Comparison of ENCODE assay signal across 1 cellular context in the genomic region with DNA sequence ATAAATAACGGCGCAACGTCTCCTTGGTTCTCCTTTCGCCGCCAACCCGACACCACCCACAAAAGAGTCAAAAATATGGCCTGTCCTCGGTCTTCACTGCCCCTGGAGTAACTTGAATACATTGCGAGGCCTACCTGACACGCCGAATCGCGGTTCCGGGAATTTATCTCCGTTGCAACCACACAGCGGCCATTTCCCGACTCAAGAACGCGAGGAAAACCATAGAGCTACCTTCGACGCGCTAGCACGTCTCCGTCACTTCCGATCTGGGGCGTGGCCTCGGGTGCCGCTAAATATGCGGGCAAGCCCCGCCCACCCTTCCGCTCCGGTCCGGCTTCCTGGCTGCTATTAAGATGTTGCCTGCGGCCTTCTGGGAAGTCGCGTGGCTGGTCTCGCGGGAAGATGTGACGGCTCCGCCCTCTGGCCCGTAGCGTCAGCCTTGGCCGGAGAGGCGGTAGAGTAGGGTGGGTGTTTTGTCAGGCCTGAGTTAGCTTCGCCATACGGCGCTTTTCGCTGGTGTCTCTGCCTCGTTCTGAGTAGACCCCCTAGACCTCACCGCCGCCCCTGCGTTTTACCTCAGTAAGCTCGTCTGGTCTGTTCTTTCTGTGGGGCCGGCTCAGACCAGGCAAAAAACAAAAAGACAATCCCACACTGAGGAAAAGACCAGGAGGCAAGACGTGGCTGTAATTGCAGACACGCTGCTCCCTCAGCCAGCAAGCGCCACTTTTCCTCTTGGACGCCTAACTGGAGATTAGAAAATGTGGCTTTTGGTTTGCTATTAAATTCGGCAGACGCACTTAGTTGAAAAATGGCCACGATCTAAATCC.
TF ChIP-seq lines count a peak whose summit lies in the region.

A gene with protein sequence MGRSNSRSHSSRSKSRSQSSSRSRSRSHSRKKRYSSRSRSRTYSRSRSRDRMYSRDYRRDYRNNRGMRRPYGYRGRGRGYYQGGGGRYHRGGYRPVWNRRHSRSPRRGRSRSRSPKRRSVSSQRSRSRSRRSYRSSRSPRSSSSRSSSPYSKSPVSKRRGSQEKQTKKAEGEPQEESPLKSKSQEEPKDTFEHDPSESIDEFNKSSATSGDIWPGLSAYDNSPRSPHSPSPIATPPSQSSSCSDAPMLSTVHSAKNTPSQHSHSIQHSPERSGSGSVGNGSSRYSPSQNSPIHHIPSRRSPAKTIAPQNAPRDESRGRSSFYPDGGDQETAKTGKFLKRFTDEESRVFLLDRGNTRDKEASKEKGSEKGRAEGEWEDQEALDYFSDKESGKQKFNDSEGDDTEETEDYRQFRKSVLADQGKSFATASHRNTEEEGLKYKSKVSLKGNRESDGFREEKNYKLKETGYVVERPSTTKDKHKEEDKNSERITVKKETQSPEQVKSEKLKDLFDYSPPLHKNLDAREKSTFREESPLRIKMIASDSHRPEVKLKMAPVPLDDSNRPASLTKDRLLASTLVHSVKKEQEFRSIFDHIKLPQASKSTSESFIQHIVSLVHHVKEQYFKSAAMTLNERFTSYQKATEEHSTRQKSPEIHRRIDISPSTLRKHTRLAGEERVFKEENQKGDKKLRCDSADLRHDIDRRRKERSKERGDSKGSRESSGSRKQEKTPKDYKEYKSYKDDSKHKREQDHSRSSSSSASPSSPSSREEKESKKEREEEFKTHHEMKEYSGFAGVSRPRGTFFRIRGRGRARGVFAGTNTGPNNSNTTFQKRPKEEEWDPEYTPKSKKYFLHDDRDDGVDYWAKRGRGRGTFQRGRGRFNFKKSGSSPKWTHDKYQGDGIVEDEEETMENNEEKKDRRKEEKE (minus strand): TSS at position 268 of the 827 bp plus-strand sequence. CDS start 9,980 bp downstream, outside the sequence.

TF ChIP-seq in K562, 482 proteins besides CTCF, POLR2A, EP300 and RAD21 (continued from another document and continues in another):
- TF ChIP-seq, protein P1, sequence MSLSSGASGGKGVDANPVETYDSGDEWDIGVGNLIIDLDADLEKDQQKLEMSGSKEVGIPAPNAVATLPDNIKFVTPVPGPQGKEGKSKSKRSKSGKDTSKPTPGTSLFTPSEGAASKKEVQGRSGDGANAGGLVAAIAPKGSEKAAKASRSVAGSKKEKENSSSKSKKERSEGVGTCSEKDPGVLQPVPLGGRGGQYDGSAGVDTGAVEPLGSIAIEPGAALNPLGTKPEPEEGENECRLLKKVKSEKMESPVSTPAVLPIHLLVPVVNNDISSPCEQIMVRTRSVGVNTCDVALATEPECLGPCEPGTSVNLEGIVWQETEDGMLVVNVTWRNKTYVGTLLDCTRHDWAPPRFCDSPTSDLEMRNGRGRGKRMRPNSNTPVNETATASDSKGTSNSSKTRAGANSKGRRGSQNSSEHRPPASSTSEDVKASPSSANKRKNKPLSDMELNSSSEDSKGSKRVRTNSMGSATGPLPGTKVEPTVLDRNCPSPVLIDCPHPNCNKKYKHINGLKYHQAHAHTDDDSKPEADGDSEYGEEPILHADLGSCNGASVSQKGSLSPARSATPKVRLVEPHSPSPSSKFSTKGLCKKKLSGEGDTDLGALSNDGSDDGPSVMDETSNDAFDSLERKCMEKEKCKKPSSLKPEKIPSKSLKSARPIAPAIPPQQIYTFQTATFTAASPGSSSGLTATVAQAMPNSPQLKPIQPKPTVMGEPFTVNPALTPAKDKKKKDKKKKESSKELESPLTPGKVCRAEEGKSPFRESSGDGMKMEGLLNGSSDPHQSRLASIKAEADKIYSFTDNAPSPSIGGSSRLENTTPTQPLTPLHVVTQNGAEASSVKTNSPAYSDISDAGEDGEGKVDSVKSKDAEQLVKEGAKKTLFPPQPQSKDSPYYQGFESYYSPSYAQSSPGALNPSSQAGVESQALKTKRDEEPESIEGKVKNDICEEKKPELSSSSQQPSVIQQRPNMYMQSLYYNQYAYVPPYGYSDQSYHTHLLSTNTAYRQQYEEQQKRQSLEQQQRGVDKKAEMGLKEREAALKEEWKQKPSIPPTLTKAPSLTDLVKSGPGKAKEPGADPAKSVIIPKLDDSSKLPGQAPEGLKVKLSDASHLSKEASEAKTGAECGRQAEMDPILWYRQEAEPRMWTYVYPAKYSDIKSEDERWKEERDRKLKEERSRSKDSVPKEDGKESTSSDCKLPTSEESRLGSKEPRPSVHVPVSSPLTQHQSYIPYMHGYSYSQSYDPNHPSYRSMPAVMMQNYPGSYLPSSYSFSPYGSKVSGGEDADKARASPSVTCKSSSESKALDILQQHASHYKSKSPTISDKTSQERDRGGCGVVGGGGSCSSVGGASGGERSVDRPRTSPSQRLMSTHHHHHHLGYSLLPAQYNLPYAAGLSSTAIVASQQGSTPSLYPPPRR (CRISPR knock-in tag; IDR thresholded peaks at IDR 0.05; ENCODE audit: borderline replicate concordance), result peak; percentile 88; the same call in 1 of the 2 replicates
- no peak for TF ChIP-seq KAT7 (CRISPR knock-in tag; IDR thresholded peaks at IDR 0.05; ENCODE audit: borderline replicate concordance)
- TF ChIP-seq ZFP1 (CRISPR knock-in tag; IDR thresholded peaks at IDR 0.05), result peak; percentile 69
- 0 out of 2 replicates have a peak, but pooled peaks have one; percentile 57 for TF ChIP-seq ZNF23 (CRISPR knock-in tag; IDR thresholded peaks at IDR 0.05)
- TF ChIP-seq ILK (tag; IDR thresholded peaks at IDR 0.05; ENCODE audit: borderline replicate concordance, low read depth), result no peak
- TF ChIP-seq, protein P2, sequence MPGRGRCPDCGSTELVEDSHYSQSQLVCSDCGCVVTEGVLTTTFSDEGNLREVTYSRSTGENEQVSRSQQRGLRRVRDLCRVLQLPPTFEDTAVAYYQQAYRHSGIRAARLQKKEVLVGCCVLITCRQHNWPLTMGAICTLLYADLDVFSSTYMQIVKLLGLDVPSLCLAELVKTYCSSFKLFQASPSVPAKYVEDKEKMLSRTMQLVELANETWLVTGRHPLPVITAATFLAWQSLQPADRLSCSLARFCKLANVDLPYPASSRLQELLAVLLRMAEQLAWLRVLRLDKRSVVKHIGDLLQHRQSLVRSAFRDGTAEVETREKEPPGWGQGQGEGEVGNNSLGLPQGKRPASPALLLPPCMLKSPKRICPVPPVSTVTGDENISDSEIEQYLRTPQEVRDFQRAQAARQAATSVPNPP (IDR thresholded peaks at IDR 0.05; ENCODE audit: borderline replicate concordance, insufficient read depth, insufficient read length), result no peak
- no peak for TF ChIP-seq MYBL2 (IDR thresholded peaks at IDR 0.05; ENCODE audit: low read depth)
- no peak for TF ChIP-seq MYBL2 (CRISPR knock-in tag; IDR thresholded peaks at IDR 0.05; ENCODE audit: borderline replicate concordance)
- TF ChIP-seq, protein P3, sequence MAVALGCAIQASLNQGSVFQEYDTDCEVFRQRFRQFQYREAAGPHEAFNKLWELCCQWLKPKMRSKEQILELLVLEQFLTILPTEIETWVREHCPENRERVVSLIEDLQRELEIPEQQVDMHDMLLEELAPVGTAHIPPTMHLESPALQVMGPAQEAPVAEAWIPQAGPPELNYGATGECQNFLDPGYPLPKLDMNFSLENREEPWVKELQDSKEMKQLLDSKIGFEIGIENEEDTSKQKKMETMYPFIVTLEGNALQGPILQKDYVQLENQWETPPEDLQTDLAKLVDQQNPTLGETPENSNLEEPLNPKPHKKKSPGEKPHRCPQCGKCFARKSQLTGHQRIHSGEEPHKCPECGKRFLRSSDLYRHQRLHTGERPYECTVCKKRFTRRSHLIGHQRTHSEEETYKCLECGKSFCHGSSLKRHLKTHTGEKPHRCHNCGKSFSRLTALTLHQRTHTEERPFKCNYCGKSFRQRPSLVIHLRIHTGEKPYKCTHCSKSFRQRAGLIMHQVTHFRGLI (CRISPR knock-in tag; IDR thresholded peaks at IDR 0.05), result peak; percentile 81
- TF ChIP-seq ZNF239 (CRISPR knock-in tag; IDR thresholded peaks at IDR 0.05), result peak; percentile 18; the same call in 1 of the 2 replicates
- TF ChIP-seq, protein P4, sequence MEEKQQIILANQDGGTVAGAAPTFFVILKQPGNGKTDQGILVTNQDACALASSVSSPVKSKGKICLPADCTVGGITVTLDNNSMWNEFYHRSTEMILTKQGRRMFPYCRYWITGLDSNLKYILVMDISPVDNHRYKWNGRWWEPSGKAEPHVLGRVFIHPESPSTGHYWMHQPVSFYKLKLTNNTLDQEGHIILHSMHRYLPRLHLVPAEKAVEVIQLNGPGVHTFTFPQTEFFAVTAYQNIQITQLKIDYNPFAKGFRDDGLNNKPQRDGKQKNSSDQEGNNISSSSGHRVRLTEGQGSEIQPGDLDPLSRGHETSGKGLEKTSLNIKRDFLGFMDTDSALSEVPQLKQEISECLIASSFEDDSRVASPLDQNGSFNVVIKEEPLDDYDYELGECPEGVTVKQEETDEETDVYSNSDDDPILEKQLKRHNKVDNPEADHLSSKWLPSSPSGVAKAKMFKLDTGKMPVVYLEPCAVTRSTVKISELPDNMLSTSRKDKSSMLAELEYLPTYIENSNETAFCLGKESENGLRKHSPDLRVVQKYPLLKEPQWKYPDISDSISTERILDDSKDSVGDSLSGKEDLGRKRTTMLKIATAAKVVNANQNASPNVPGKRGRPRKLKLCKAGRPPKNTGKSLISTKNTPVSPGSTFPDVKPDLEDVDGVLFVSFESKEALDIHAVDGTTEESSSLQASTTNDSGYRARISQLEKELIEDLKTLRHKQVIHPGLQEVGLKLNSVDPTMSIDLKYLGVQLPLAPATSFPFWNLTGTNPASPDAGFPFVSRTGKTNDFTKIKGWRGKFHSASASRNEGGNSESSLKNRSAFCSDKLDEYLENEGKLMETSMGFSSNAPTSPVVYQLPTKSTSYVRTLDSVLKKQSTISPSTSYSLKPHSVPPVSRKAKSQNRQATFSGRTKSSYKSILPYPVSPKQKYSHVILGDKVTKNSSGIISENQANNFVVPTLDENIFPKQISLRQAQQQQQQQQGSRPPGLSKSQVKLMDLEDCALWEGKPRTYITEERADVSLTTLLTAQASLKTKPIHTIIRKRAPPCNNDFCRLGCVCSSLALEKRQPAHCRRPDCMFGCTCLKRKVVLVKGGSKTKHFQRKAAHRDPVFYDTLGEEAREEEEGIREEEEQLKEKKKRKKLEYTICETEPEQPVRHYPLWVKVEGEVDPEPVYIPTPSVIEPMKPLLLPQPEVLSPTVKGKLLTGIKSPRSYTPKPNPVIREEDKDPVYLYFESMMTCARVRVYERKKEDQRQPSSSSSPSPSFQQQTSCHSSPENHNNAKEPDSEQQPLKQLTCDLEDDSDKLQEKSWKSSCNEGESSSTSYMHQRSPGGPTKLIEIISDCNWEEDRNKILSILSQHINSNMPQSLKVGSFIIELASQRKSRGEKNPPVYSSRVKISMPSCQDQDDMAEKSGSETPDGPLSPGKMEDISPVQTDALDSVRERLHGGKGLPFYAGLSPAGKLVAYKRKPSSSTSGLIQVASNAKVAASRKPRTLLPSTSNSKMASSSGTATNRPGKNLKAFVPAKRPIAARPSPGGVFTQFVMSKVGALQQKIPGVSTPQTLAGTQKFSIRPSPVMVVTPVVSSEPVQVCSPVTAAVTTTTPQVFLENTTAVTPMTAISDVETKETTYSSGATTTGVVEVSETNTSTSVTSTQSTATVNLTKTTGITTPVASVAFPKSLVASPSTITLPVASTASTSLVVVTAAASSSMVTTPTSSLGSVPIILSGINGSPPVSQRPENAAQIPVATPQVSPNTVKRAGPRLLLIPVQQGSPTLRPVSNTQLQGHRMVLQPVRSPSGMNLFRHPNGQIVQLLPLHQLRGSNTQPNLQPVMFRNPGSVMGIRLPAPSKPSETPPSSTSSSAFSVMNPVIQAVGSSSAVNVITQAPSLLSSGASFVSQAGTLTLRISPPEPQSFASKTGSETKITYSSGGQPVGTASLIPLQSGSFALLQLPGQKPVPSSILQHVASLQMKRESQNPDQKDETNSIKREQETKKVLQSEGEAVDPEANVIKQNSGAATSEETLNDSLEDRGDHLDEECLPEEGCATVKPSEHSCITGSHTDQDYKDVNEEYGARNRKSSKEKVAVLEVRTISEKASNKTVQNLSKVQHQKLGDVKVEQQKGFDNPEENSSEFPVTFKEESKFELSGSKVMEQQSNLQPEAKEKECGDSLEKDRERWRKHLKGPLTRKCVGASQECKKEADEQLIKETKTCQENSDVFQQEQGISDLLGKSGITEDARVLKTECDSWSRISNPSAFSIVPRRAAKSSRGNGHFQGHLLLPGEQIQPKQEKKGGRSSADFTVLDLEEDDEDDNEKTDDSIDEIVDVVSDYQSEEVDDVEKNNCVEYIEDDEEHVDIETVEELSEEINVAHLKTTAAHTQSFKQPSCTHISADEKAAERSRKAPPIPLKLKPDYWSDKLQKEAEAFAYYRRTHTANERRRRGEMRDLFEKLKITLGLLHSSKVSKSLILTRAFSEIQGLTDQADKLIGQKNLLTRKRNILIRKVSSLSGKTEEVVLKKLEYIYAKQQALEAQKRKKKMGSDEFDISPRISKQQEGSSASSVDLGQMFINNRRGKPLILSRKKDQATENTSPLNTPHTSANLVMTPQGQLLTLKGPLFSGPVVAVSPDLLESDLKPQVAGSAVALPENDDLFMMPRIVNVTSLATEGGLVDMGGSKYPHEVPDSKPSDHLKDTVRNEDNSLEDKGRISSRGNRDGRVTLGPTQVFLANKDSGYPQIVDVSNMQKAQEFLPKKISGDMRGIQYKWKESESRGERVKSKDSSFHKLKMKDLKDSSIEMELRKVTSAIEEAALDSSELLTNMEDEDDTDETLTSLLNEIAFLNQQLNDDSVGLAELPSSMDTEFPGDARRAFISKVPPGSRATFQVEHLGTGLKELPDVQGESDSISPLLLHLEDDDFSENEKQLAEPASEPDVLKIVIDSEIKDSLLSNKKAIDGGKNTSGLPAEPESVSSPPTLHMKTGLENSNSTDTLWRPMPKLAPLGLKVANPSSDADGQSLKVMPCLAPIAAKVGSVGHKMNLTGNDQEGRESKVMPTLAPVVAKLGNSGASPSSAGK (IDR thresholded peaks at IDR 0.05), result no peak
- TF ChIP-seq SIN3B (IDR thresholded peaks at IDR 0.05; ENCODE audit: low read depth), result 0 out of 2 replicates have a peak, but pooled peaks have one; percentile 28
- TF ChIP-seq ATF1 (CRISPR knock-in tag; IDR thresholded peaks at IDR 0.05), result no peak
- TF ChIP-seq ATF1 (tag; IDR thresholded peaks at IDR 0.05), result peak; percentile 96
- no peak; the same call in 1 of the 2 replicates for TF ChIP-seq DIDO1 (tag; IDR thresholded peaks at IDR 0.05; ENCODE audit: low read depth)
- TF ChIP-seq ZNF143 (CRISPR knock-in tag; IDR thresholded peaks at IDR 0.05), result peak; percentile 82
- peak in 1 of 2 experiments; percentile 87; a peak in 2 of 3 replicates for TF ChIP-seq CBX3 (IDR thresholded peaks at IDR 0.05; ENCODE audit: borderline replicate concordance in 1 of 2, low read length in 2 of 2)
- TF ChIP-seq MEF2A (IDR thresholded peaks at IDR 0.05; ENCODE audit: control insufficient read depth, low read depth, low read length), result peak; percentile 32; the same call in 1 of the 2 replicates
- TF ChIP-seq GABPB2 (CRISPR knock-in tag; conservative IDR thresholded peaks at IDR 0.05), result peak; percentile 68; the same call in 1 of the 2 replicates
- TF ChIP-seq ZNF76 (CRISPR knock-in tag; IDR thresholded peaks at IDR 0.05; ENCODE audit: borderline replicate concordance), result peak; percentile 84
- no peak for TF ChIP-seq SRSF1 (IDR thresholded peaks at IDR 0.05; ENCODE audit: low read depth, low read length)
- TF ChIP-seq, protein P5, sequence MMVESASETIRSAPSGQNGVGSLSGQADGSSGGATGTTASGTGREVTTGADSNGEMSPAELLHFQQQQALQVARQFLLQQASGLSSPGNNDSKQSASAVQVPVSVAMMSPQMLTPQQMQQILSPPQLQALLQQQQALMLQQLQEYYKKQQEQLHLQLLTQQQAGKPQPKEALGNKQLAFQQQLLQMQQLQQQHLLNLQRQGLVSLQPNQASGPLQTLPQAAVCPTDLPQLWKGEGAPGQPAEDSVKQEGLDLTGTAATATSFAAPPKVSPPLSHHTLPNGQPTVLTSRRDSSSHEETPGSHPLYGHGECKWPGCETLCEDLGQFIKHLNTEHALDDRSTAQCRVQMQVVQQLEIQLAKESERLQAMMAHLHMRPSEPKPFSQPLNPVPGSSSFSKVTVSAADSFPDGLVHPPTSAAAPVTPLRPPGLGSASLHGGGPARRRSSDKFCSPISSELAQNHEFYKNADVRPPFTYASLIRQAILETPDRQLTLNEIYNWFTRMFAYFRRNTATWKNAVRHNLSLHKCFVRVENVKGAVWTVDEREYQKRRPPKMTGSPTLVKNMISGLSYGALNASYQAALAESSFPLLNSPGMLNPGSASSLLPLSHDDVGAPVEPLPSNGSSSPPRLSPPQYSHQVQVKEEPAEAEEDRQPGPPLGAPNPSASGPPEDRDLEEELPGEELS (CRISPR knock-in tag; IDR thresholded peaks at IDR 0.05; ENCODE audit: borderline replicate concordance), result 0 out of 2 replicates have a peak, but pooled peaks have one; percentile 57
- TF ChIP-seq NFIC (IDR thresholded peaks at IDR 0.05), result peak; percentile 38; the same call in 1 of the 2 replicates
- TF ChIP-seq MCM7 (IDR thresholded peaks at IDR 0.05), result no peak
